Comparison of ENCODE assay signal across 29 cellular contexts in genomic region chr7:10657201-10657600, GRCh38.
"Had no signal": no experiment of that assay in that cellular context is flagged by ENCODE, and none has a peak within 500 bp of the region (broad histone marks: within the 10 kb centered on the region; RNA-seq: fewer than 3 reads in every experiment).

No MANE protein-coding gene starts in this region.

- H3K36me3 ChIP-seq: ascending aorta, cardiac muscle cell, WERI-Rb-1 had no signal

- H3K9me3 Mint-ChIP-seq: activated CD4-positive, alpha-beta T cell treated with anti-CD3 and anti-CD28 coated beads, Interleukin-2, amount 10 ng/mL, durations not matched to agents 24 days and 14 days; activated naive CD4-positive, alpha-beta T cell treated with anti-CD3 and anti-CD28 coated beads, Interleukin-2, amount 50 U/mL, for 24 hours; activated naive CD8-positive, alpha-beta T cell treated with anti-CD3 and anti-CD28 coated beads, Interleukin-2, amount 10 ng/mL, durations not matched to agents 7 days and 5 days; activated T-cell treated with anti-CD3 and anti-CD28 coated beads, Interleukin-2, amount 50 U/mL, for 24 hours; activated T-helper 2 cell treated with anti-CD3 and anti-CD28 coated beads, Interferon-gamma antibody, Interleukin-2, Interleukin-4, amounts not matched to agents 10 μg/mL and 5 μg/mL and 100 μg/mL, durations not matched to agents 14 hours and 24 hours and 36 hours had no signal

- DNase-seq: activated CD4-positive, alpha-beta T cell treated with anti-CD3 and anti-CD28 coated beads, Interleukin-2, amount 10 ng/mL, durations not matched to agents 24 days and 14 days; activated CD4-positive, alpha-beta T cell treated with anti-CD3 and anti-CD28 coated beads, Interleukin-2, amount 50 U/mL, for 4 hours; activated CD8-positive, alpha-beta T cell treated with anti-CD3 and anti-CD28 coated beads, Interleukin-2, amount 10 ng/mL, durations not matched to agents 7 days and 5 days; activated gamma-delta T cell; activated naive CD4-positive, alpha-beta T cell treated with Interleukin-2 at 50 U/mL for 16 hours; activated naive CD8-positive, alpha-beta T cell treated with anti-CD3 and anti-CD28 coated beads, Interleukin-2, amount 10 ng/mL, durations not matched to agents 7 days and 5 days; activated T-cell treated with anti-CD3 and anti-CD28 coated beads, Interleukin-2, amount 50 U/mL, for 24 hours; amygdala; Kasumi-1; KBM-7; MM.1S; NCI-H1092; NCI-H1436 treated with DMSO at 0.1 percent for 48 hours; NCI-H1694 treated with DMSO at 0.1 percent for 48 hours; NCI-H2029; NCI-H345; NCI-H524 treated with DMSO at 0.1 percent for 48 hours; NK-92 treated with Interleukin-12 subunit alpha and Interleukin-12 subunit beta, amount 100 ng/mL, for 24 hours; Right ventricle myocardium superior; SW 1271; T-helper 1 cell; T-helper 2 cell; T-helper 9 cell; WERI-Rb-1 had no signal

- H3K27ac Mint-ChIP-seq: activated CD4-positive, alpha-beta T cell treated with anti-CD3 and anti-CD28 coated beads, Interleukin-2, amount 10 ng/mL, durations not matched to agents 24 days and 14 days; activated CD8-positive, alpha-beta T cell treated with anti-CD3 and anti-CD28 coated beads, Interleukin-2, amount 10 ng/mL, durations not matched to agents 7 days and 5 days; activated naive CD4-positive, alpha-beta T cell treated with anti-CD3 and anti-CD28 coated beads, Interleukin-2, amount 50 U/mL, for 24 hours; activated naive CD8-positive, alpha-beta T cell treated with anti-CD3 and anti-CD28 coated beads, Interleukin-2, amount 10 ng/mL, durations not matched to agents 7 days and 5 days; activated T-cell treated with anti-CD3 and anti-CD28 coated beads, Interleukin-2, amount 50 U/mL, for 24 hours; activated T-helper 2 cell treated with anti-CD3 and anti-CD28 coated beads, Interferon-gamma antibody, Interleukin-2, Interleukin-4, amounts not matched to agents 10 μg/mL and 5 μg/mL and 100 μg/mL, durations not matched to agents 14 hours and 24 hours and 36 hours had no signal

- H3K9me3 ChIP-seq: ascending aorta had no signal

- H3K4me1 ChIP-seq: ascending aorta had no signal

- H3K27ac ChIP-seq: ascending aorta, cardiac muscle cell, WERI-Rb-1 had no signal

- H3K4me3 Mint-ChIP-seq: activated CD4-positive, alpha-beta T cell treated with anti-CD3 and anti-CD28 coated beads, Interleukin-2, amount 10 ng/mL, durations not matched to agents 24 days and 14 days; activated CD8-positive, alpha-beta T cell treated with anti-CD3 and anti-CD28 coated beads, Interleukin-2, amount 10 ng/mL, durations not matched to agents 7 days and 5 days; activated naive CD4-positive, alpha-beta T cell treated with anti-CD3 and anti-CD28 coated beads, Interleukin-2, amount 50 U/mL, for 24 hours; activated naive CD8-positive, alpha-beta T cell treated with anti-CD3 and anti-CD28 coated beads, Interleukin-2, amount 10 ng/mL, durations not matched to agents 7 days and 5 days; activated T-cell treated with anti-CD3 and anti-CD28 coated beads, Interleukin-2, amount 50 U/mL, for 24 hours; central memory CD8-positive, alpha-beta T cell had no signal

- H3K27me3 ChIP-seq: ascending aorta, cardiac muscle cell had no signal

- ATAC-seq: activated CD8-positive, alpha-beta T cell treated with anti-CD3 and anti-CD28 coated beads, Interleukin-2, amount 10 ng/mL, durations not matched to agents 7 days and 5 days had no signal

- H3K27me3 Mint-ChIP-seq: central memory CD8-positive, alpha-beta T cell had no signal

- H3K36me3 Mint-ChIP-seq: activated naive CD4-positive, alpha-beta T cell treated with anti-CD3 and anti-CD28 coated beads, Interleukin-2, amount 50 U/mL, for 24 hours had no signal

- H3K4me1 Mint-ChIP-seq: activated CD4-positive, alpha-beta T cell treated with anti-CD3 and anti-CD28 coated beads, Interleukin-2, amount 10 ng/mL, durations not matched to agents 24 days and 14 days; activated naive CD4-positive, alpha-beta T cell treated with anti-CD3 and anti-CD28 coated beads, Interleukin-2, amount 50 U/mL, for 24 hours; activated naive CD8-positive, alpha-beta T cell treated with anti-CD3 and anti-CD28 coated beads, Interleukin-2, amount 10 ng/mL, durations not matched to agents 7 days and 5 days; central memory CD8-positive, alpha-beta T cell had no signal

- H3K4me3 ChIP-seq: ascending aorta, cardiac muscle cell had no signal
